ENCODE assay signal across 31 cellular contexts in the genomic region with DNA sequence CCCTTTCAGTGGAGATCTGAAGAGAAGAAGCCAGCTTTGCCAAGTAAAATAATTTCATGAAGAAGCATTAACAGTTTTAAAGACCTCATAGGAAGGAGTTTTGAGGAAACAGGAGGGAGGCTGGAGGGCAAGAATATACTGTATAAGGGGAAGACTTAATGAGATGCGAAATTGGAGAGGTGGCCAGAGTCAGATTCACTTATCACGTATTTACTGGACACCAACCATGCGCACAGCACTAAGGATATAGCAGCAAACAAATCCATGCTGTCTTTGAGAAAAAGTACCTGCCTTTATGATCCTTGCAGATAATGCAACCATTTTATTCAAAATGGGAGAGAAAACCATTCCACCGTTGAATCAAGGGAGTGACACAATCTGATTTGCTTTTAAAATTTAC.
DNase-seq lines count a peak whose midpoint lies in the region; ATAC-seq, FAIRE-seq and TF ChIP-seq lines count a peak whose summit lies in the region.
"Had no signal": no experiment of that assay in that cellular context is flagged by ENCODE, and none has a peak within 500 bp of the region (broad histone marks: within the 10 kb centered on the region; RNA-seq: fewer than 3 reads in every experiment).

No MANE protein-coding gene starts in this region.

- H3K4me2 ChIP-seq in HepG2 (ENCODE audit: low read depth, low read length), result no peak overlapping the region
- H3K4me2 ChIP-seq: BLaER1 had no signal

- peaks cover 10% of the 10 kb centered on the region for H3K79me2 ChIP-seq in HepG2 (ENCODE audit: insufficient read depth, low read length)

- CTCF ChIA-PET in HepG2 (lab: Yijun Ruan, JAX; ENCODE audit: low intra/inter-chr PET ratio, low total read pairs), result no interaction called here
- CTCF ChIA-PET in CD4-positive, alpha-beta T cell (lab: Charles Lee), result no interaction called here

- POLR2A ChIA-PET in HepG2 (lab: Yijun Ruan, JAX), result interaction anchor here (1.7 kb wide), 1 partner anchor 142 kb away, joined by 8 read pairs; the partner anchor contains the start of gene RAD52
- POLR2A ChIA-PET in CD4-positive, alpha-beta T cell (lab: Charles Lee), result no interaction called here

- WGBS in HepG2 (ENCODE audit: low lambda C conversion rate), result 69% methylated on average over 4 of the region's 4 CpGs
- WGBS in right lobe of liver (ENCODE audit: insufficient coverage, low coverage, low lambda C conversion rate, missing lambda C conversion rate), result 53% methylated on average over 4 of the region's 4 CpGs
- WGBS in endodermal cell (ENCODE audit: insufficient coverage in 1 of 2, insufficient read length in 1 of 2), 2 experiments, result 90 to 95% methylated on average over 4 of the region's 4 CpGs

- H3K9me3 Mint-ChIP-seq in endodermal cell, result no peaks in the 10 kb centered on the region
- H3K9me3 Mint-ChIP-seq in CD4-positive, alpha-beta T cell, result no peaks in the 10 kb centered on the region
- H3K9me3 Mint-ChIP-seq: naive thymus-derived CD4-positive, alpha-beta T cell had no signal

- H3K27me3 ChIP-seq in HepG2 (ENCODE audit: control insufficient read depth in 1 of 2, insufficient read depth in 2 of 2, low read length in 2 of 2), result no peaks in the 10 kb centered on the region
- no peaks in the 10 kb centered on the region for H3K27me3 ChIP-seq in right lobe of liver
- H3K27me3 ChIP-seq in RWPE2 (ENCODE audit: insufficient read depth, poor library complexity, severe bottlenecking), result no peaks in the 10 kb centered on the region
- H3K27me3 ChIP-seq in endodermal cell (ENCODE audit: control insufficient read depth, insufficient read depth, low read length, poor library complexity, severe bottlenecking), result no peaks in the 10 kb centered on the region
- no peaks in the 10 kb centered on the region for H3K27me3 ChIP-seq in CD4-positive, alpha-beta T cell (ENCODE audit: control insufficient read depth, insufficient read depth, low read length)
- H3K27me3 ChIP-seq: BLaER1, transverse colon had no signal

- H3K4me1 ChIP-seq in HepG2 (ENCODE audit: insufficient read depth, low read length) (peaks cover 8% of the 10 kb centered on the region; the same call in 1 of the 2 replicates), right lobe of liver (peaks cover 0 to 4% (median 0%) of the 10 kb centered on the region in 4 donors), RWPE2 (ENCODE audit: insufficient read depth, poor library complexity, severe bottlenecking) (no peaks in the 10 kb centered on the region), endodermal cell (ENCODE audit: control insufficient read depth, insufficient read depth, low read length) (no peaks in the 10 kb centered on the region)
- H3K4me1 ChIP-seq: BLaER1 had no signal

- H3K27ac ChIP-seq in HepG2 (ENCODE audit: extremely low read length, insufficient read depth, low read length) (no peak overlapping the region), right lobe of liver (no peak overlapping the region), RWPE2 (ENCODE audit: poor library complexity, severe bottlenecking) (peak overlapping the region; percentile 12), endodermal cell (ENCODE audit: low read depth, low read length) (peak overlapping the region; percentile 47)
- H3K27ac ChIP-seq in CD4-positive, alpha-beta T cell (ENCODE audit: low read depth, low read length), result no peak overlapping the region
- H3K27ac ChIP-seq: BLaER1, epithelial cell of prostate, HL-60, transverse colon had no signal

- no peaks in the 10 kb centered on the region for H3K36me3 ChIP-seq in HepG2 (replicated peaks in 1 of 2; ENCODE audit: control insufficient read depth in 1 of 2, insufficient read depth in 2 of 2, low read length in 2 of 2)
- H3K36me3 ChIP-seq in right lobe of liver, result no peaks in the 10 kb centered on the region
- no peaks in the 10 kb centered on the region for H3K36me3 ChIP-seq in RWPE2 (ENCODE audit: low read depth)
- no peaks in the 10 kb centered on the region for H3K36me3 ChIP-seq in endodermal cell (ENCODE audit: control insufficient read depth, insufficient read depth, low read length)
- H3K36me3 ChIP-seq: BLaER1, transverse colon had no signal

- H3K4me3 Mint-ChIP-seq in endodermal cell, result no peak overlapping the region
- no peak overlapping the region for H3K4me3 Mint-ChIP-seq in CD4-positive, alpha-beta T cell
- H3K4me3 Mint-ChIP-seq: naive thymus-derived CD4-positive, alpha-beta T cell had no signal

- TF ChIP-seq POLR2A in HepG2 (IDR thresholded peaks at IDR 0.05; ENCODE audit: insufficient read depth in 1 of 2, low read depth in 2 of 2, low read length in 2 of 2), result no peak
- no peak for TF ChIP-seq POLR2A in right lobe of liver (IDR thresholded peaks at IDR 0.05)

- H3K9ac ChIP-seq in HepG2 (ENCODE audit: insufficient read depth, low read depth, low read length) (no peak overlapping the region), endodermal cell (ENCODE audit: extremely low read depth, low read length, poor library complexity, severe bottlenecking) (no peak overlapping the region)
- H3K9ac ChIP-seq: BLaER1 had no signal

- no peak for FAIRE-seq in HepG2 (lab: Jason Lieb, UNC)
- FAIRE-seq: colon, GM18507, islet of Langerhans, small intestine had no signal

- TF ChIP-seq RAD21 in HepG2 (CRISPR knock-in tag; IDR thresholded peaks at IDR 0.05), result no peak

- no peaks in the 10 kb centered on the region for H3K27me3 Mint-ChIP-seq in endodermal cell (ENCODE audit: insufficient read depth)
- H3K27me3 Mint-ChIP-seq in CD4-positive, alpha-beta T cell, result no peaks in the 10 kb centered on the region
- H3K27me3 Mint-ChIP-seq: naive thymus-derived CD4-positive, alpha-beta T cell had no signal

- intact Hi-C loops in HepG2 (cut with micrococcal nuclease; ENCODE audit: unreplicated experiment), result loop anchor here (5.0 kb wide), 3 partner anchors 94 to 274 kb away; partner anchors contain the start of gene RAD52
- intact Hi-C loops in right lobe of liver (cut with DNase I), result no loop called here
- intact Hi-C loops in CD4-positive, alpha-beta T cell (cut with DNase I, micrococcal nuclease), result loop anchor here (5.0 kb wide), 5 partner anchors 99 to 529 kb away; partner anchors contain the start of genes ERC1 (in 1 of the 2) and RAD52 (in 1 of the 2)

- ATAC-seq in HepG2, result no peak
- ATAC-seq in right lobe of liver, result no peak
- peak; percentile 50 for ATAC-seq in RWPE2 (ENCODE audit: low read depth)
- ATAC-seq in CD4-positive, alpha-beta T cell (ENCODE audit: poor library complexity), result no peak
- ATAC-seq in GM21423 (IDR thresholded peaks at IDR 0.05; ENCODE audit: unreplicated experiment), result no peak
- no peak for ATAC-seq in GM19328 (IDR thresholded peaks at IDR 0.05; ENCODE audit: unreplicated experiment)
- ATAC-seq in HG03095 (IDR thresholded peaks at IDR 0.05; ENCODE audit: unreplicated experiment), result no peak
- ATAC-seq: left ventricle myocardium superior; naive thymus-derived CD4-positive, alpha-beta T cell had no signal

- no peak overlapping the region for H3K27ac Mint-ChIP-seq in endodermal cell
- no peak overlapping the region for H3K27ac Mint-ChIP-seq in CD4-positive, alpha-beta T cell

- TSS peak; percentile 52 for BruUV-seq in HepG2 (replicated peaks; lab: Mats Ljungman, UMichigan)

- in situ Hi-C loops in HepG2 (cut with HindIII; ENCODE audit: extremely low pct_ligation_motif_present, low pct_unique_long_range_greater_than_20kb), result loop anchor here (25.0 kb wide), 1 partner anchor 529 kb away; no protein-coding TSS in a partner anchor

- H2AFZ ChIP-seq in HepG2 (ENCODE audit: low read length), result no peak overlapping the region

- TF ChIP-seq EP300 in HepG2 (IDR thresholded peaks at IDR 0.05; ENCODE audit: low read depth in 2 of 2, low read length in 2 of 2) (no peak), HepG2 (CRISPR knock-in tag; IDR thresholded peaks at IDR 0.05; ENCODE audit: borderline replicate concordance) (no peak)

- H4K20me1 ChIP-seq in HepG2 (ENCODE audit: insufficient read depth, low read length), result peaks cover 9% of the 10 kb centered on the region; the same call in 1 of the 2 replicates

- TF ChIP-seq CTCF in HepG2 (CRISPR knock-in tag; IDR thresholded peaks at IDR 0.05) (no peak), right lobe of liver (IDR thresholded peaks at IDR 0.05) (no peak), RWPE2 (IDR thresholded peaks at IDR 0.05; ENCODE audit: poor library complexity, severe bottlenecking) (no peak), endodermal cell (conservative IDR thresholded peaks at IDR 0.05) (no peak)
- no peak for TF ChIP-seq CTCF in CD4-positive, alpha-beta T cell (IDR thresholded peaks at IDR 0.05)

- H3K4me3 ChIP-seq in HepG2 (replicated peaks in 1 of 3; ENCODE audit: insufficient read depth in 1 of 3, low read depth in 2 of 3, low read length in 3 of 3) (no peak overlapping the region), right lobe of liver (no peak overlapping the region), RWPE2 (ENCODE audit: severe bottlenecking) (no peak overlapping the region), endodermal cell (ENCODE audit: low read length) (no peak overlapping the region)
- H3K4me3 ChIP-seq: BLaER1, transverse colon had no signal

- no peaks in the 10 kb centered on the region for H3K9me3 ChIP-seq in HepG2 (ENCODE audit: low read length)
- H3K9me3 ChIP-seq in right lobe of liver, result no peaks in the 10 kb centered on the region
- H3K9me3 ChIP-seq in RWPE2 (ENCODE audit: severe bottlenecking), result no peaks in the 10 kb centered on the region
- no peaks in the 10 kb centered on the region for H3K9me3 ChIP-seq in endodermal cell (ENCODE audit: control insufficient read depth, low read length)
- no peaks in the 10 kb centered on the region for H3K9me3 ChIP-seq in CD4-positive, alpha-beta T cell (ENCODE audit: control insufficient read depth, low read length)
- H3K9me3 ChIP-seq: BLaER1, transverse colon had no signal

- H3K4me1 Mint-ChIP-seq in endodermal cell, result no peaks in the 10 kb centered on the region
- peaks cover 14% of the 10 kb centered on the region for H3K4me1 Mint-ChIP-seq in CD4-positive, alpha-beta T cell (ENCODE audit: low read depth)

- H3K36me3 Mint-ChIP-seq in endodermal cell (ENCODE audit: low read depth), result peaks cover 3% of the 10 kb centered on the region
- H3K36me3 Mint-ChIP-seq in CD4-positive, alpha-beta T cell (ENCODE audit: low read depth), result no peaks in the 10 kb centered on the region
- H3K36me3 Mint-ChIP-seq: naive thymus-derived CD4-positive, alpha-beta T cell had no signal

- DNase-seq in HepG2 (ENCODE audit: low spot score) (no peak), right lobe of liver (no peak), RWPE2 (ENCODE audit: low spot score) (no peak), endodermal cell (no peak)
- DNase-seq in CD4-positive, alpha-beta T cell, result no peak
- DNase-seq: activated CD8-positive, alpha-beta memory T cell treated with anti-CD3 and anti-CD28 coated beads for 24 hours; activated effector memory CD4-positive, alpha-beta T cell treated with anti-CD3 and anti-CD28 coated beads, Interleukin-2, amount 50 U/mL, for 16 hours; COR-L47; DMS79 treated with DMSO at 0.1 percent for 48 hours; effector CD4-positive, alpha-beta T cell; left ventricle myocardium superior; midbrain; naive thymus-derived CD4-positive, alpha-beta T cell; NCI-H1092; NCI-H1930; NCI-H69; retina; small intestine; stimulated activated CD4-positive, alpha-beta T cell treated with anti-CD3 and anti-CD28 coated beads, Interleukin-1b, Interleukin-23, amount 100 ng/mL, for 48 hours; stimulated activated CD8-positive, alpha-beta memory T cell treated with anti-CD3 and anti-CD28 coated beads, Interleukin-4, amount 100 ng/mL, for 48 hours; T-helper 2 cell; transverse colon had no signal

TF ChIP-seq in HepG2, 621 proteins besides CTCF, POLR2A, EP300 and RAD21 (continues in another document):
- TF ChIP-seq SCMH1 (CRISPR knock-in tag; IDR thresholded peaks at IDR 0.05; ENCODE audit: borderline replicate concordance), result no peak

Comparison
In these comparisons a context has a peak if more than half of its experiments do, and no peak if none do; other contexts are left out.
1. intact Hi-C loops: an anchor here in HepG2 (5.0 kb wide) and CD4-positive, alpha-beta T cell (5.0 kb wide); none called in right lobe of liver.
2. H3K27ac ChIP-seq: peak in RWPE2 (single experiment) and endodermal cell (single experiment); none in HepG2 (single experiment), right lobe of liver (0 of 3) and CD4-positive, alpha-beta T cell (single experiment).